12 cellular contexts compared by ENCODE assay signal in the genomic region with DNA sequence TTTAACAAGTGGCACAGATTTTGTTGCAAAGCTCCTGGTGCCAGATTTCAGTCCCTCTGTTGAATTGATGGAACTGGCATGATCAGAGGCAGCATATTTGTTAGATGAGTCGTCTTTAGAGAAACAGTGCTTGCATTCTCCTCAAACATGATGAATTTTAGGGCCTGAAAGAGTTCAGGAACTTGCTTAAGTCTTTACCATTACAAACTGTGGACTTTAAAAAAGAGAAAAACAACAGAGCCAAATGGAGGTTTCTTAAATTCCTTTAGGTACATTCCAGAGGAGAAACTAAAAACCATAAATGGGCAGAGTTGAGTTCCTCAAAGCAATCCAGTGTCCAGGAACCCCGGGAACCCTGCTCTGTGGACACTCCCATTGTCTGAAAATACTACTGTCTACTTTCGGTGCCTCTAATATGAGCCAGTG. TPM values are rescaled to one million over a fixed set of nuclear protein-coding genes. Genes with fewer than 3 reads are reported as not detected.
DNase-seq lines count a peak whose midpoint lies in the region; ATAC-seq, FAIRE-seq and TF ChIP-seq lines count a peak whose summit lies in the region.
"Had no signal": no experiment of that assay in that cellular context is flagged by ENCODE, and none has a peak within 500 bp of the region (broad histone marks: within the 10 kb centered on the region; RNA-seq: fewer than 3 reads in every experiment).

No MANE protein-coding gene starts in this region.

- H3K4me2 ChIP-seq in OCI-LY7 (ENCODE audit: low read length) = no peak overlapping the region

- no peak overlapping the region for H3K4me3 ChIP-seq in HUES48 (ENCODE audit: low read depth, low read length)
- no peak overlapping the region for H3K4me3 ChIP-seq in bronchial epithelial cell (ENCODE audit: low read depth, low read length)
- no peak overlapping the region for H3K4me3 ChIP-seq in left lung
- H3K4me3 ChIP-seq in OCI-LY7 (ENCODE audit: low read depth, low read length, poor library complexity, severe bottlenecking) = no peak overlapping the region
- H3K4me3 ChIP-seq: BLaER1 treated with 17β-estradiol and CSF1 and Interleukin-3, amounts not matched to agents 10 nM and 100 nM had no signal

- H3K36me3 Mint-ChIP-seq in stimulated activated memory B cell treated with anti-CD40 and anti-IgM and Interleukin-4, amounts not matched to agents 10 μg/mL and 1 μg/mL and 100 μg/mL, for 72 hours = peaks cover 30% of the 10 kb centered on the region

- no peaks in the 10 kb centered on the region; the same call in 1 of the 2 replicates for H3K79me2 ChIP-seq in OCI-LY7 (ENCODE audit: insufficient read depth, low read depth, low read length)

- H3K9ac ChIP-seq in HUES48 (ENCODE audit: low read depth, low read length) = no peak overlapping the region
- H3K9ac ChIP-seq: BLaER1 treated with 17β-estradiol and CSF1 and Interleukin-3, amounts not matched to agents 10 nM and 100 nM had no signal

- H3K4me1 ChIP-seq in HUES48 (ENCODE audit: control insufficient read depth, insufficient read depth, low read length) (peaks cover 14% of the 10 kb centered on the region; the same call in 1 of the 2 replicates), left lung (peaks cover 7 to 16% of the 10 kb centered on the region in 2 donors), OCI-LY7 (ENCODE audit: insufficient read depth, low read length, poor library complexity, severe bottlenecking) (peaks cover 4% of the 10 kb centered on the region)

- BruUV-seq in OCI-LY7 (replicated peaks; lab: Mats Ljungman, UMichigan) = no TSS peak

- no peaks in the 10 kb centered on the region for H3K27me3 Mint-ChIP-seq in stimulated activated memory B cell treated with anti-CD40 and anti-IgM and Interleukin-4, amounts not matched to agents 10 μg/mL and 1 μg/mL and 100 μg/mL, for 72 hours
- H3K27me3 Mint-ChIP-seq: activated T-helper 17 cell treated with anti-CD3 and anti-CD28 coated beads, Interleukin-2, amount 50 U/mL, for 72 hours had no signal

- H3K27ac Mint-ChIP-seq in stimulated activated memory B cell treated with anti-CD40 and anti-IgM and Interleukin-4, amounts not matched to agents 10 μg/mL and 1 μg/mL and 100 μg/mL, for 72 hours = no peak overlapping the region

- peak overlapping the region; percentile 53 for H3K27ac ChIP-seq in HUES48 (ENCODE audit: low read depth, low read length)
- H3K27ac ChIP-seq in left lung = peak overlapping the region; percentile 10 to 26
- H3K27ac ChIP-seq in OCI-LY7 (ENCODE audit: low read depth, low read length, poor library complexity, severe bottlenecking) = no peak overlapping the region
- H3K27ac ChIP-seq: BLaER1 treated with 17β-estradiol and CSF1 and Interleukin-3, amounts not matched to agents 10 nM and 100 nM had no signal

- H3K9me3 ChIP-seq in HUES48 (ENCODE audit: control insufficient read depth, insufficient read depth, low read length) (no peaks in the 10 kb centered on the region), left lung (no peaks in the 10 kb centered on the region), OCI-LY7 (ENCODE audit: low read length) (no peaks in the 10 kb centered on the region)
- H3K9me3 ChIP-seq: BLaER1 treated with 17β-estradiol and CSF1 and Interleukin-3, amounts not matched to agents 10 nM and 100 nM had no signal

- H3K4me1 Mint-ChIP-seq in stimulated activated memory B cell treated with anti-CD40 and anti-IgM and Interleukin-4, amounts not matched to agents 10 μg/mL and 1 μg/mL and 100 μg/mL, for 72 hours = peaks cover 24% of the 10 kb centered on the region

- intact Hi-C loops in left lung (cut with DNase I) = no loop called here
- intact Hi-C loops in OCI-LY7 (cut with micrococcal nuclease; ENCODE audit: unreplicated experiment) = no loop called here

- FAIRE-seq in A204.1 (lab: Jason Lieb, UNC) = peak; percentile 98
- no peak for FAIRE-seq in bronchial epithelial cell (lab: Jason Lieb, UNC)
- FAIRE-seq: GM18507 had no signal

- CTCF ChIA-PET in OCI-LY7 (lab: Charles Lee; ENCODE audit: unreplicated experiment) = no interaction called here

- no peak for ATAC-seq in left lung
- no peak for ATAC-seq in HG02981 (IDR thresholded peaks at IDR 0.05; ENCODE audit: unreplicated experiment)
- ATAC-seq in GM21528 (IDR thresholded peaks at IDR 0.05; ENCODE audit: low FRiP score, unreplicated experiment) = no peak
- no peak for ATAC-seq in stimulated activated memory B cell treated with anti-CD40 and anti-IgM and Interleukin-4, amounts not matched to agents 10 μg/mL and 1 μg/mL and 100 μg/mL, for 72 hours
- ATAC-seq: activated T-helper 17 cell treated with anti-CD3 and anti-CD28 coated beads, Interleukin-2, amount 50 U/mL, for 72 hours had no signal

- no peaks in the 10 kb centered on the region for H4K20me1 ChIP-seq in OCI-LY7 (ENCODE audit: insufficient read depth, low read length)

- no peak overlapping the region for H2AFZ ChIP-seq in OCI-LY7 (ENCODE audit: low read length)

- H3K9me3 Mint-ChIP-seq in stimulated activated memory B cell treated with anti-CD40 and anti-IgM and Interleukin-4, amounts not matched to agents 10 μg/mL and 1 μg/mL and 100 μg/mL, for 72 hours = no peaks in the 10 kb centered on the region
- H3K9me3 Mint-ChIP-seq: activated T-helper 17 cell treated with anti-CD3 and anti-CD28 coated beads, Interleukin-2, amount 50 U/mL, for 72 hours had no signal

- peak; percentile 53 for DNase-seq in bronchial epithelial cell (ENCODE audit: low read depth)
- DNase-seq in left lung = no peak
- no peak for DNase-seq in OCI-LY7 (ENCODE audit: low spot score)
- DNase-seq: NCI-H1436 had no signal

- no peak overlapping the region for H3K4me3 Mint-ChIP-seq in stimulated activated memory B cell treated with anti-CD40 and anti-IgM and Interleukin-4, amounts not matched to agents 10 μg/mL and 1 μg/mL and 100 μg/mL, for 72 hours
- H3K4me3 Mint-ChIP-seq: activated T-helper 17 cell treated with anti-CD3 and anti-CD28 coated beads, Interleukin-2, amount 50 U/mL, for 72 hours had no signal

- POLR2A ChIA-PET in OCI-LY7 (lab: Charles Lee) = no interaction called here

- H3K36me3 ChIP-seq in HUES48 (ENCODE audit: control insufficient read depth, insufficient read depth, low read length) = peaks cover under 1% of the 10 kb centered on the region; the same call in 1 of the 2 replicates
- peaks cover 2% of the 10 kb centered on the region for H3K36me3 ChIP-seq in bronchial epithelial cell (ENCODE audit: control insufficient read depth, insufficient read depth, low read length)
- no peaks in the 10 kb centered on the region for H3K36me3 ChIP-seq in left lung
- H3K36me3 ChIP-seq in OCI-LY7 (ENCODE audit: insufficient read depth, low read length) = no peaks in the 10 kb centered on the region

- H3K9me2 ChIP-seq in OCI-LY7 (ENCODE audit: insufficient read depth, low read length) = no peaks in the 10 kb centered on the region

- H3K27me3 ChIP-seq in HUES48 (ENCODE audit: control insufficient read depth, insufficient read depth, low read length) = peaks cover 10% of the 10 kb centered on the region
- H3K27me3 ChIP-seq in bronchial epithelial cell (ENCODE audit: control insufficient read depth, insufficient read depth, low read length) = no peaks in the 10 kb centered on the region
- H3K27me3 ChIP-seq in left lung = no peaks in the 10 kb centered on the region

- TF ChIP-seq CTCF in bronchial epithelial cell (IDR thresholded peaks at IDR 0.05; ENCODE audit: insufficient read depth, low read length, severe bottlenecking) = no peak
- TF ChIP-seq CTCF in left lung (IDR thresholded peaks at IDR 0.05) = no peak
- no peak for TF ChIP-seq CTCF in OCI-LY7 (conservative IDR thresholded peaks at IDR 0.05; ENCODE audit: low read length)

RNA-seq across cellular contexts. Expression of a gene that starts 2.5 kb away (rescaled TPM):
- total RNA-seq in bronchial epithelial cell (4.2 and 6.5 TPM in 2 replicates), left lung (10 to 100 TPM; 19.1 to 23.6 TPM), OCI-LY7 (2022) (13.7 and 16.9 TPM in 2 replicates)
- 2.2 and 2.6 TPM in 2 replicates for total RNA-seq in OCI-LY7 (2014; rRNA removed; shearing (Covaris generic))

RNA-seq across cellular contexts. Expression of a gene that starts 2.6 kb away (rescaled TPM):
- total RNA-seq in bronchial epithelial cell (12.1 and 15.1 TPM in 2 replicates), left lung (1 to 10 TPM; 9.0 to 9.3 TPM), OCI-LY7 (2022) (6.9 and 7.1 TPM in 2 replicates)
- total RNA-seq in OCI-LY7 (2014; rRNA removed; shearing (Covaris generic)) = 3.0 and 3.2 TPM in 2 replicates
